Comparison of ENCODE assay signal across 17 cellular contexts in genomic region chr14:102952276-102952675, GRCh38. TPM values are rescaled to one million over a fixed set of nuclear protein-coding genes. Genes with fewer than 3 reads are reported as not detected.
"Had no signal": no experiment of that assay in that cellular context is flagged by ENCODE, and none has a peak within 500 bp of the region (broad histone marks: within the 10 kb centered on the region; RNA-seq: fewer than 3 reads in every experiment).

No MANE protein-coding gene starts in this region.

- H3K9me3 Mint-ChIP-seq: activated naive CD4-positive, alpha-beta T cell treated with anti-CD3 and anti-CD28 coated beads, Interleukin-2, amount 50 U/mL, for 72 hours; naive B cell; neural progenitor cell; stimulated activated naive CD8-positive, alpha-beta T cell treated with anti-CD3 and anti-CD28 coated beads, Interleukin-15, amount 100 ng/mL, for 72 hours; type B pancreatic cell had no signal

- H3K4me3 ChIP-seq: coronary artery, left ventricle myocardium inferior, neural progenitor cell, ovary, psoas muscle, skin epidermis, testis had no signal

- H2AFZ ChIP-seq: neural progenitor cell had no signal

- H3K27ac ChIP-seq: coronary artery, left ventricle myocardium inferior, neural progenitor cell, ovary, psoas muscle, skin epidermis, testis, WERI-Rb-1 had no signal

- H3K27me3 Mint-ChIP-seq: naive B cell; stimulated activated naive CD8-positive, alpha-beta T cell treated with anti-CD3 and anti-CD28 coated beads, Interleukin-15, amount 100 ng/mL, for 72 hours; type B pancreatic cell had no signal

- ATAC-seq: activated naive CD4-positive, alpha-beta T cell treated with anti-CD3 and anti-CD28 coated beads, Interleukin-2, amount 50 U/mL, for 72 hours; psoas muscle; right cardiac atrium; stimulated activated naive CD8-positive, alpha-beta T cell treated with anti-CD3 and anti-CD28 coated beads, Interleukin-15, amount 100 ng/mL, for 72 hours had no signal

- H3K9ac ChIP-seq: neural progenitor cell had no signal

- H3K9me3 ChIP-seq: left ventricle myocardium inferior, ovary, psoas muscle, testis had no signal

- H3K36me3 Mint-ChIP-seq: activated naive CD4-positive, alpha-beta T cell treated with anti-CD3 and anti-CD28 coated beads, Interleukin-2, amount 50 U/mL, for 72 hours had no signal

- H3K4me3 Mint-ChIP-seq: naive B cell; neural progenitor cell; stimulated activated naive CD8-positive, alpha-beta T cell treated with anti-CD3 and anti-CD28 coated beads, Interleukin-15, amount 100 ng/mL, for 72 hours; type B pancreatic cell had no signal

- H3K27ac Mint-ChIP-seq: stimulated activated naive CD8-positive, alpha-beta T cell treated with anti-CD3 and anti-CD28 coated beads, Interleukin-15, amount 100 ng/mL, for 72 hours; type B pancreatic cell had no signal

- DNase-seq: activated CD4-positive, alpha-beta T cell treated with anti-CD3 and anti-CD28 coated beads, Interleukin-2, amount 50 U/mL, for 48 hours; activated gamma-delta T cell treated with Interleukin-2 at 50 U/mL for 16 hours; central memory CD4-positive, alpha-beta T cell; hypothalamus; left ventricle myocardium inferior; naive B cell; ovary; psoas muscle; right cardiac atrium; stimulated activated naive CD8-positive, alpha-beta T cell treated with anti-CD3 and anti-CD28 coated beads, Interleukin-15, amount 100 ng/mL, for 72 hours; testis; WERI-Rb-1 had no signal

- H3K36me3 ChIP-seq: neural progenitor cell, ovary had no signal

- H3K27me3 ChIP-seq: neural progenitor cell, ovary, testis had no signal

- H3K4me2 ChIP-seq: neural progenitor cell had no signal

RNA-seq across cellular contexts. Expression of gene AMN, which starts 29.8 kb away (rescaled TPM):
- total RNA-seq: left ventricle myocardium inferior, psoas muscle had no signal
